In the genomic region with DNA sequence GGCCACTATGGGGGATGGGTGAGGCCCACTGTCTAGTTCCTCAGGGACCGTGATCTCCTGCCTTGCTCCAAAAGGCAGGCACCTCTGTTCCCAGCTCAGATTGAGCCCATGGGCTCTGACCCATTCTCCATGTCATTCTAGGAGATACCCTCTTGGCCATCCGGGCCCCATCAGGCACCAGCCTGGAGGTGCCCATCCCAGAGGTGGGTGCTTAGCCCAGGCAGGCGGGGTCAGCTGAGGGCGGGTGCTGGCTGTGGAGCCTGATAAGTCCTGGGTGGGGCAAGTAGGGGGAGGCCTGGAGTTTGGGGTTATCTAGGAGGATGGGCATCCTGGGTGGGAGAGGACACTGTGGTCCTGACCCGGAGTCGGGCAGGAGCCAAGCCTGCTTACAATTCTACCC, we compare ENCODE assay signal across 7 cellular contexts. TPM values are rescaled to one million over a fixed set of nuclear protein-coding genes. Genes with fewer than 3 reads are reported as not detected.
DNase-seq lines count a peak whose midpoint lies in the region; ATAC-seq and TF ChIP-seq lines count a peak whose summit lies in the region.
"Had no signal": no experiment of that assay in that cellular context is flagged by ENCODE, and none has a peak within 500 bp of the region (broad histone marks: within the 10 kb centered on the region; RNA-seq: fewer than 3 reads in every experiment).

No MANE protein-coding gene starts in this region.

- CTCF ChIA-PET in Calu3 (lab: Charles Lee) (no interaction called here), T-cell (lab: Charles Lee) (interaction anchor here (0.7 kb wide), 2 partner anchors 21 to 141 kb away, joined by 3 to 5 read pairs; no protein-coding TSS in a partner anchor)

- H3K9me3 Mint-ChIP-seq in Calu3 (ENCODE audit: low read depth, unreplicated experiment) (no peaks in the 10 kb centered on the region), T-cell (no peaks in the 10 kb centered on the region), immature natural killer cell (no peaks in the 10 kb centered on the region)

- peaks cover 47% of the 10 kb centered on the region for H3K4me1 Mint-ChIP-seq in Calu3 (ENCODE audit: low read depth, unreplicated experiment)
- peaks cover 42 to 56% (median 43%) of the 10 kb centered on the region in 3 donors for H3K4me1 Mint-ChIP-seq in T-cell
- H3K4me1 Mint-ChIP-seq in immature natural killer cell: peaks cover 39 to 46% of the 10 kb centered on the region in 2 donors

- TF ChIP-seq CTCF in Calu3 (IDR thresholded peaks at IDR 0.05; ENCODE audit: unreplicated experiment): no peak

- H3K36me3 Mint-ChIP-seq in Calu3 (ENCODE audit: insufficient read depth, unreplicated experiment) (peaks cover 78% of the 10 kb centered on the region), T-cell (peaks cover 23% of the 10 kb centered on the region), immature natural killer cell (peaks cover 11 to 20% (median 11%) of the 10 kb centered on the region in 3 donors)

- H3K4me3 Mint-ChIP-seq in Calu3 (ENCODE audit: low read depth, unreplicated experiment) (peak overlapping the region; percentile 87), T-cell (peak overlapping the region; percentile 39 to 91 (median 87)), immature natural killer cell (peak overlapping the region; percentile 88 to 92 (median 88))

- BruUV-seq in Calu3 (replicated peaks; lab: Mats Ljungman, UMichigan): no TSS peak

- no peaks in the 10 kb centered on the region for H3K27me3 Mint-ChIP-seq in Calu3 (ENCODE audit: unreplicated experiment)
- no peaks in the 10 kb centered on the region for H3K27me3 Mint-ChIP-seq in T-cell
- peaks cover 3 to 7% (median 5%) of the 10 kb centered on the region in 3 donors for H3K27me3 Mint-ChIP-seq in immature natural killer cell (ENCODE audit: low read depth in 3 of 3)

- intact Hi-C loops in Calu3 (cut with micrococcal nuclease; ENCODE audit: unreplicated experiment): no loop called here

- ATAC-seq in T-cell (replicated peaks in 1 of 4) (no peak), GM18873 (IDR thresholded peaks at IDR 0.05; ENCODE audit: low FRiP score, unreplicated experiment) (no peak)

- DNase-seq in Calu3 (no peak), T-cell (no peak), immature natural killer cell (no peak), NCI-H1436 treated with DMSO at 0.1 percent for 48 hours (lab: John Stamatoyannopoulos, UW) (no peak), NCI-H2227 treated with DMSO at 0.1 percent for 48 hours (lab: John Stamatoyannopoulos, UW) (no peak)

- POLR2A ChIA-PET in T-cell (lab: Charles Lee): interaction anchor here in 1 of 2 donors (0.6 kb wide), 1 partner anchor 312 kb away, joined by 3 read pairs; no protein-coding TSS in a partner anchor

- H3K27ac Mint-ChIP-seq in Calu3 (ENCODE audit: unreplicated experiment) (peak overlapping the region; percentile 74), T-cell (peak overlapping the region in 1 of 2 donors; percentile 28), immature natural killer cell (peak overlapping the region in 3 of 6 donors; percentile 62 to 83 (median 77))

RNA-seq across cellular contexts. Expression of a gene that starts 2.3 kb away (rescaled TPM):
- total RNA-seq in Calu3 (2022) (95.3 and 101 TPM in 2 replicates), T-cell (10 to 100 TPM; 59.4 to 97.1 (median 83.1) TPM)
- polyA plus RNA-seq in immature natural killer cell: 10 to 100 TPM; 42.7 to 85.3 (median 76.0) TPM

RNA-seq across cellular contexts. Expression of a gene that starts 4.3 kb away (rescaled TPM):
- total RNA-seq in Calu3 (2022) (0.31 and 1.2 TPM in 2 replicates), T-cell (under 1 TPM in 1 of 5 donors, not detected in 4; 0.25 TPM)
- not detected for polyA plus RNA-seq in immature natural killer cell
- polyA plus RNA-seq: keratinocyte had no signal

RNA-seq across cellular contexts. Expression of a gene that starts 4.7 kb away (rescaled TPM):
- total RNA-seq in Calu3 (2022) (31.9 and 43.2 TPM in 2 replicates), T-cell (10 to 100 TPM in 1 of 5 donors, 1 to 10 TPM in 4; 3.8 to 11.7 (median 8.8) TPM)
- not detected for polyA plus RNA-seq in immature natural killer cell

RNA-seq across cellular contexts. Expression of a gene that starts 10.5 kb away (rescaled TPM):
- 33.1 and 36.5 TPM in 2 replicates for total RNA-seq in Calu3 (2022)
- 10 to 100 TPM; 11.3 to 16.5 (median 14.8) TPM for total RNA-seq in T-cell
- polyA plus RNA-seq in immature natural killer cell: under 1 TPM in 1 of 3 donors, not detected in 2; 1.00 TPM

RNA-seq across cellular contexts. Expression of a gene that starts 23.9 kb away (rescaled TPM):
- total RNA-seq in Calu3 (2022): 33.5 and 35.7 TPM in 2 replicates
- 1 to 10 TPM; 2.1 to 8.0 (median 5.2) TPM for total RNA-seq in T-cell
- polyA plus RNA-seq in immature natural killer cell: under 1 TPM in 2 of 3 donors, not detected in 1; 0.18 to 0.47 TPM
